In genomic region chr4:142351958-142352357, GRCh38 we compare ENCODE assay signal across 11 cellular contexts.
DNase-seq lines count a peak whose midpoint lies in the region; ATAC-seq and TF ChIP-seq lines count a peak whose summit lies in the region.
"Had no signal": no experiment of that assay in that cellular context is flagged by ENCODE, and none has a peak within 500 bp of the region (broad histone marks: within the 10 kb centered on the region; RNA-seq: fewer than 3 reads in every experiment).

No MANE protein-coding gene starts in this region.

- peaks cover 43% of the 10 kb centered on the region for H3K36me3 Mint-ChIP-seq in activated naive CD8-positive, alpha-beta T cell treated with anti-CD3 and anti-CD28 coated beads for 36 hours

- peaks cover 95% of the 10 kb centered on the region for H3K4me1 Mint-ChIP-seq in activated naive CD8-positive, alpha-beta T cell treated with anti-CD3 and anti-CD28 coated beads for 36 hours

- no peaks in the 10 kb centered on the region for H3K27me3 Mint-ChIP-seq in activated naive CD8-positive, alpha-beta T cell treated with anti-CD3 and anti-CD28 coated beads for 36 hours

- H3K9me3 ChIP-seq in heart left ventricle (no peaks in the 10 kb centered on the region), right atrium auricular region (no peaks in the 10 kb centered on the region), upper lobe of right lung (no peaks in the 10 kb centered on the region)
- H3K9me3 ChIP-seq: BE2C had no signal

- peak overlapping the region in 9 of 12 donors; percentile 9 to 62 (median 46) for H3K27ac ChIP-seq in heart left ventricle
- peak overlapping the region in 1 of 2 donors; percentile 39 for H3K27ac ChIP-seq in right atrium auricular region
- peak overlapping the region; percentile 47 for H3K27ac ChIP-seq in upper lobe of right lung

- peaks cover 2% of the 10 kb centered on the region for H3K9me3 Mint-ChIP-seq in activated naive CD8-positive, alpha-beta T cell treated with anti-CD3 and anti-CD28 coated beads for 36 hours

- no peak for TF ChIP-seq CTCF in heart left ventricle (IDR thresholded peaks at IDR 0.05)
- no peak for TF ChIP-seq CTCF in right atrium auricular region (IDR thresholded peaks at IDR 0.05)
- TF ChIP-seq CTCF in upper lobe of right lung (IDR thresholded peaks at IDR 0.05): no peak

- DNase-seq in heart left ventricle (no peak), right atrium auricular region (ENCODE audit: low spot score) (no peak), inferior parietal cortex (ENCODE audit: extremely low spot score) (peak; percentile 10), upper lobe of right lung (no peak), NCI-H446 treated with DMSO at 0.1 percent for 48 hours (lab: John Stamatoyannopoulos, UW) (no peak)
- DNase-seq in activated naive CD8-positive, alpha-beta T cell treated with anti-CD3 and anti-CD28 coated beads for 36 hours: no peak
- DNase-seq: BE2C, NCI-H1105 treated with DMSO at 0.1 percent for 48 hours, RPMI8226 had no signal

- H3K36me3 ChIP-seq in heart left ventricle (no peaks in the 10 kb centered on the region), right atrium auricular region (no peaks in the 10 kb centered on the region), upper lobe of right lung (no peaks in the 10 kb centered on the region)
- H3K36me3 ChIP-seq: BE2C had no signal

- H3K4me1 ChIP-seq in heart left ventricle (peaks cover 6 to 89% (median 61%) of the 10 kb centered on the region in 12 donors), right atrium auricular region (peaks cover 0 to 60% of the 10 kb centered on the region in 2 donors), upper lobe of right lung (peaks cover 37% of the 10 kb centered on the region)

- ATAC-seq in heart left ventricle: no peak
- no peak for ATAC-seq in upper lobe of right lung
- no peak for ATAC-seq in GM18907 (IDR thresholded peaks at IDR 0.05; ENCODE audit: unreplicated experiment)
- no peak for ATAC-seq in GM19452 (IDR thresholded peaks at IDR 0.05; ENCODE audit: unreplicated experiment)

- no peak for TF ChIP-seq POLR2A in heart left ventricle (IDR thresholded peaks at IDR 0.05)

- WGBS in heart left ventricle, 4 donors: 34 to 40% (median 34%) methylated on average over 4 of the region's 4 CpGs

- H3K27me3 ChIP-seq in heart left ventricle (no peaks in the 10 kb centered on the region), right atrium auricular region (no peaks in the 10 kb centered on the region), upper lobe of right lung (no peaks in the 10 kb centered on the region)
- H3K27me3 ChIP-seq: BE2C had no signal

- peak overlapping the region; percentile 85 for H3K27ac Mint-ChIP-seq in activated naive CD8-positive, alpha-beta T cell treated with anti-CD3 and anti-CD28 coated beads for 36 hours

- H3K4me3 Mint-ChIP-seq in activated naive CD8-positive, alpha-beta T cell treated with anti-CD3 and anti-CD28 coated beads for 36 hours: peak overlapping the region; percentile 49

- intact Hi-C loops in heart left ventricle (cut with DNase I) (loop anchor here in 8 of 10 donors (2.0 to 10.0 kb wide), 10 partner anchors 50 to 495 kb away; partner anchors contain the start of gene INPP4B (in 7 of the 8)), upper lobe of right lung (cut with DNase I) (no loop called here)

- H3K4me3 ChIP-seq in heart left ventricle (no peak overlapping the region), right atrium auricular region (no peak overlapping the region), upper lobe of right lung (no peak overlapping the region)
